17 cellular contexts compared by ENCODE assay signal in the genomic region with DNA sequence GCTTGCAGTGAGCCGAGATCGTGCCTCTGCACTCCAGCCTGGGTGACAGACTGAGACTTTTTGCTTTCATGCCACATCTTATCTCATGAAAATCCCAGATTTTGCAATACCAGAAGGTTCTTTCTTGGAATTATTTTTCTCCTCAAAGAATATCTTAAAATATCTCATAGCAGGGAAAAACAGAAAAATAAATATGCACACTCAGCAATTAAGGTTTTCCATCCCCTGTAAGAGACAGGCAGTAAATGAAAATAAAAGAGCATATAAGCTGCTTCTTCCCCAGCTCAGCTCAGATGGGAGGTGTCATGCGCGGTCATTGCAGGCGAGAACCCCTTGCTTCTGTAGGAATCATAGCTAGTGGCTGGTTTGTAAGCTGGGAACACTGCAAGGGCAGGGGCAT.
"Had no signal": no experiment of that assay in that cellular context is flagged by ENCODE, and none has a peak within 500 bp of the region (broad histone marks: within the 10 kb centered on the region; RNA-seq: fewer than 3 reads in every experiment).

No MANE protein-coding gene starts in this region.

- H3K27me3 ChIP-seq: Peyer's patch, SJCRH30 had no signal

- ATAC-seq: PC-3, Right ventricle myocardium inferior, SK-N-SH treated with all-trans-retinoic acid at 6 μM for 48 hours had no signal

- H3K27ac ChIP-seq: Peyer's patch, SJCRH30 had no signal

- DNase-seq: Kasumi-1, KG1, NCI-H1092 treated with DMSO at 0.1 percent for 48 hours, NCI-H1436, NCI-H1694, NCI-H187 treated with DMSO at 0.1 percent for 48 hours, NCI-H2029 treated with DMSO at 0.1 percent for 48 hours, NCI-H2227 treated with DMSO at 0.1 percent for 48 hours, NCI-H526 treated with DMSO at 0.1 percent for 48 hours, NCI-H748 treated with DMSO at 0.1 percent for 48 hours, PC-3, Peyer's patch, SHP77 treated with DMSO at 0.1 percent for 48 hours, SJCRH30, T-helper 1 cell had no signal

- H3K36me3 ChIP-seq: Peyer's patch, SJCRH30 had no signal

- H3K4me1 ChIP-seq: Peyer's patch, SJCRH30 had no signal

- H3K4me3 ChIP-seq: Peyer's patch, SJCRH30 had no signal

- H3K9me3 ChIP-seq: Peyer's patch had no signal
